In genomic region chr11:117095301-117096139, GRCh38 we compare ENCODE assay signal across 8 cellular contexts. TPM values are rescaled to one million over a fixed set of nuclear protein-coding genes. Genes with fewer than 3 reads are reported as not detected.
A peak's percentile ranks its signal among the peaks of the same experiment; 100 is the strongest.
DNase-seq lines count a peak whose midpoint lies in the region; TF ChIP-seq lines count a peak whose summit lies in the region.

No MANE protein-coding gene starts in this region.

- H3K9me3 ChIP-seq in smooth muscle cell (replicated peaks; ENCODE audit: low read depth) (no peaks in the 10 kb centered on the region), Karpas-422 (ENCODE audit: low read length) (no peaks in the 10 kb centered on the region), HAP-1 (no peaks in the 10 kb centered on the region)

- H3K4me1 Mint-ChIP-seq in T-helper 1 cell treated with Interleukin-12 subunit alpha and Interleukin-12 subunit beta and Interleukin-4 antibody, amounts not matched to agents 30 μg/mL and 1 μg/mL, for 36 hours (ENCODE audit: low read depth) = peaks cover 64% of the 10 kb centered on the region

- in situ Hi-C loops in HAP-1 (cut with MboI; ENCODE audit: low sequenced_read_pairs) = no loop called here

- H3K36me3 Mint-ChIP-seq in T-helper 1 cell treated with Interleukin-12 subunit alpha and Interleukin-12 subunit beta and Interleukin-4 antibody, amounts not matched to agents 30 μg/mL and 1 μg/mL, for 36 hours (ENCODE audit: low read depth) = peaks cover 19% of the 10 kb centered on the region

- H3K9me3 Mint-ChIP-seq in T-helper 1 cell treated with Interleukin-12 subunit alpha and Interleukin-12 subunit beta and Interleukin-4 antibody, amounts not matched to agents 30 μg/mL and 1 μg/mL, for 36 hours = peaks cover 6% of the 10 kb centered on the region

- H3K36me3 ChIP-seq in smooth muscle cell (ENCODE audit: low read depth) = no peaks in the 10 kb centered on the region
- H3K36me3 ChIP-seq in Karpas-422 (ENCODE audit: insufficient read depth, low read length) = no peaks in the 10 kb centered on the region
- no peaks in the 10 kb centered on the region for H3K36me3 ChIP-seq in HAP-1 (replicated peaks)

- DNase-seq in NOMO-1 treated with DMSO at 0.1 percent for 48 hours (lab: John Stamatoyannopoulos, UW; ENCODE audit: unreplicated experiment) (peak; percentile 33), NOMO-1 (lab: John Stamatoyannopoulos, UW; ENCODE audit: unreplicated experiment in 2 of 2) (no peak), fibroblast of pulmonary artery (ENCODE audit: low read depth) (peak; percentile 73), smooth muscle cell (lab: John Stamatoyannopoulos, UW; ENCODE audit: unreplicated experiment) (no peak), Karpas-422 (no peak), HAP-1 (ENCODE audit: low spot score in 2 of 2) (no peak), NOMO-1 treated with dmso at 0.1 percent for 144 hours (lab: John Stamatoyannopoulos, UW; ENCODE audit: unreplicated experiment) (no peak)

- H4K20me1 ChIP-seq in smooth muscle cell (ENCODE audit: low read depth) = peaks cover 68% of the 10 kb centered on the region
- H4K20me1 ChIP-seq in Karpas-422 (ENCODE audit: insufficient read depth, low read depth, low read length) = no peaks in the 10 kb centered on the region

- H3K27ac Mint-ChIP-seq in T-helper 1 cell treated with Interleukin-12 subunit alpha and Interleukin-12 subunit beta and Interleukin-4 antibody, amounts not matched to agents 30 μg/mL and 1 μg/mL, for 36 hours = peak overlapping the region; percentile 97

- H3K27me3 ChIP-seq in smooth muscle cell (ENCODE audit: low read depth) = no peaks in the 10 kb centered on the region
- no peaks in the 10 kb centered on the region for H3K27me3 ChIP-seq in Karpas-422 (ENCODE audit: low read length)
- no peaks in the 10 kb centered on the region for H3K27me3 ChIP-seq in HAP-1 (ENCODE audit: low read depth)

- H3K4me1 ChIP-seq in smooth muscle cell (ENCODE audit: low read depth) (peaks cover 33% of the 10 kb centered on the region), Karpas-422 (ENCODE audit: low read length) (peaks cover 23% of the 10 kb centered on the region), HAP-1 (peaks cover 24% of the 10 kb centered on the region)

- WGBS in smooth muscle cell (ENCODE audit: low lambda C conversion rate) = 55% methylated on average over 9 of the region's 9 CpGs

- H3K4me3 Mint-ChIP-seq in T-helper 1 cell treated with Interleukin-12 subunit alpha and Interleukin-12 subunit beta and Interleukin-4 antibody, amounts not matched to agents 30 μg/mL and 1 μg/mL, for 36 hours = peak overlapping the region; percentile 99

- H3K27ac ChIP-seq in smooth muscle cell (ENCODE audit: low read depth) (peak overlapping the region; percentile 63), Karpas-422 (ENCODE audit: low read length) (no peak overlapping the region)

- peaks cover 2% of the 10 kb centered on the region for H3K27me3 Mint-ChIP-seq in T-helper 1 cell treated with Interleukin-12 subunit alpha and Interleukin-12 subunit beta and Interleukin-4 antibody, amounts not matched to agents 30 μg/mL and 1 μg/mL, for 36 hours (ENCODE audit: low read depth)

- no peaks in the 10 kb centered on the region for H3F3A ChIP-seq in smooth muscle cell (ENCODE audit: low read depth)

- H3K79me2 ChIP-seq in smooth muscle cell (ENCODE audit: low read depth) = peaks cover 71% of the 10 kb centered on the region
- no peaks in the 10 kb centered on the region for H3K79me2 ChIP-seq in Karpas-422 (ENCODE audit: low read length)

- peak overlapping the region; percentile 82 for H3K4me3 ChIP-seq in fibroblast of pulmonary artery (replicated peaks; ENCODE audit: low read depth, low read length)
- H3K4me3 ChIP-seq in smooth muscle cell = peak overlapping the region; percentile 86
- H3K4me3 ChIP-seq in Karpas-422 (ENCODE audit: low read length) = no peak overlapping the region
- H3K4me3 ChIP-seq in HAP-1 = no peak overlapping the region

- H2AFZ ChIP-seq in smooth muscle cell (ENCODE audit: low read depth) (no peak overlapping the region), Karpas-422 (ENCODE audit: low read length) (no peak overlapping the region)

- H3K9me2 ChIP-seq in Karpas-422 (replicated peaks; ENCODE audit: insufficient read depth, low read length) = no peaks in the 10 kb centered on the region

- no peak overlapping the region for H3K9ac ChIP-seq in smooth muscle cell (ENCODE audit: low read depth)
- no peak overlapping the region for H3K9ac ChIP-seq in Karpas-422 (ENCODE audit: low read length)

- H3K4me2 ChIP-seq in smooth muscle cell = peak overlapping the region; percentile 82
- no peak overlapping the region for H3K4me2 ChIP-seq in Karpas-422 (ENCODE audit: low read depth, low read length, poor library complexity, severe bottlenecking)

- TF ChIP-seq CTCF in fibroblast of pulmonary artery (IDR thresholded peaks at IDR 0.05; ENCODE audit: low read length, missing control alignments) (no peak), smooth muscle cell (IDR thresholded peaks at IDR 0.05; ENCODE audit: borderline replicate concordance, insufficient read depth, poor library complexity, severe bottlenecking) (no peak)

RNA-seq across cellular contexts. Expression of gene SIK3, which starts 2.7 kb away (rescaled TPM):
- 8.7 and 11.9 TPM in 2 replicates for total RNA-seq in smooth muscle cell
- polyA plus RNA-seq in smooth muscle cell = 11.0 and 11.8 TPM in 2 replicates
- 4.1 TPM in 2 replicates for total RNA-seq in Karpas-422 (2014; rRNA removed; shearing (Covaris generic); ENCODE audit: low replicate concordance)

RNA-seq across cellular contexts. Expression of gene PAFAH1B2, which starts 48.6 kb away (rescaled TPM):
- 140 and 146 TPM in 2 replicates for total RNA-seq in smooth muscle cell
- 30.7 and 42.9 TPM in 2 replicates for polyA plus RNA-seq in smooth muscle cell
- 16.8 and 20.6 TPM in 2 replicates for total RNA-seq in Karpas-422 (2014; rRNA removed; shearing (Covaris generic); ENCODE audit: low replicate concordance)

Comparison
In these comparisons a context has a peak if more than half of its experiments do, and no peak if none do; other contexts are left out.
1. DNase-seq: peak in NOMO-1 treated with DMSO at 0.1 percent for 48 hours (single experiment) and fibroblast of pulmonary artery (single experiment); none in NOMO-1 (0 of 2), smooth muscle cell (single experiment), Karpas-422 (single experiment), HAP-1 (0 of 2) and NOMO-1 treated with dmso at 0.1 percent for 144 hours (single experiment).
2. H3K4me3 ChIP-seq: peak in fibroblast of pulmonary artery (single experiment) and smooth muscle cell (single experiment); none in Karpas-422 (single experiment) and HAP-1 (single experiment).